1 cellular context compared by ENCODE assay signal in the genomic region with DNA sequence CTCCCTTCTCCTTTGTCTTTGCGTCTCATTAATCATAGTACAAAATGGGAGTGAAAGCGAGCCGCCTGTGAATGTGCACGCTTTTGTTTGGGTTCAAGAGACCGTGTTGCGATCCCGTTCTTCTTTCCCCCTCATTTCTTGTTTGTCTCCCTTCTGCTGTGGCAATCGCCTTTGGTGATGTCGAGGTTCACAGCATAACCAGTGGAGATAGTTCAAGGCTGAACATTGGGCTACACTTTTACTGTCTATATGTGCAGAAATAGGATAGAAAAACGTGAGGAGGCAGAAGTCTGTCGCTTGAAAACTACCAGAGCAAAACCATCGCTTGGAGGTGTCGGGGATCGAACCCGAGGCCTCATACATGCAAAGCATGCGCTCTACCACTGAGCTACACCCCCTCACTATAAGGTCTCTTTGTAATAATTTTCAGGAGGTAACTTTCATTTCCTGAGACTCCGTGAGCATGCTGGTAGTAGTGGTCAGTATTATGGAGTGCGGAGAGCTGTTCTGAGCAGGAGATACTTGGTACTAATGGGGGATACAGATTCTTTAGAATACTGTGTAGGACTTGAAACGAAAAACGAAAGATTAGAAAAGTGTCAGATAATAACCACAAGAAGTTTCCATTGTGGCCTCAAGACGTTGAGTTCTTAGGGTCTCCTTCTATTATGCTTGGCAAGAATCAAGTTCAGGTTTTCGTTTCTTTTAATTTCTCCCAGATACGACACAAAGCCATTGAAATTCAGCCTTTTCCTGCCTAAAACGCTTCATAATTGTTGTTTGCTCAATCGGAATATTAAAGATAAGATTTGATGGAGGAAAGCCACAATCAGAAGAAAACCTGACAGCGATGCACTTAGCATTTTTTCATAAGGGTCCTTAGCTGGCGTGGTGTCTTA.
TF ChIP-seq lines count a peak whose summit lies in the region.

No MANE protein-coding gene starts in this region.

TF ChIP-seq in K562, 482 proteins besides CTCF, POLR2A, EP300 and RAD21 (continued from another document and continues in another):
- TF ChIP-seq, protein P1, sequence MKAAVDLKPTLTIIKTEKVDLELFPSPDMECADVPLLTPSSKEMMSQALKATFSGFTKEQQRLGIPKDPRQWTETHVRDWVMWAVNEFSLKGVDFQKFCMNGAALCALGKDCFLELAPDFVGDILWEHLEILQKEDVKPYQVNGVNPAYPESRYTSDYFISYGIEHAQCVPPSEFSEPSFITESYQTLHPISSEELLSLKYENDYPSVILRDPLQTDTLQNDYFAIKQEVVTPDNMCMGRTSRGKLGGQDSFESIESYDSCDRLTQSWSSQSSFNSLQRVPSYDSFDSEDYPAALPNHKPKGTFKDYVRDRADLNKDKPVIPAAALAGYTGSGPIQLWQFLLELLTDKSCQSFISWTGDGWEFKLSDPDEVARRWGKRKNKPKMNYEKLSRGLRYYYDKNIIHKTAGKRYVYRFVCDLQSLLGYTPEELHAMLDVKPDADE (conservative IDR thresholded peaks at IDR 0.05; ENCODE audit: control insufficient read depth, low read depth, low read length): peak; percentile 98
- TF ChIP-seq HMGN3 (IDR thresholded peaks at IDR 0.05; ENCODE audit: borderline replicate concordance, extremely low read depth, insufficient read length, low read depth, low read length) (no peak), ZNF282 (CRISPR knock-in tag; IDR thresholded peaks at IDR 0.05) (no peak), RBM39 (optimal IDR thresholded peaks at IDR 0.05; ENCODE audit: low read depth, low read length) (peak; percentile 76), ZNF778 (CRISPR knock-in tag; IDR thresholded peaks at IDR 0.05) (no peak), CSDE1 (IDR thresholded peaks at IDR 0.05) (peak in 1 of 2 experiments; percentile 75; a peak in 2 of 4 replicates), SMAD3 (CRISPR knock-in tag; conservative IDR thresholded peaks at IDR 0.05) (peak; percentile 51; the same call in 1 of the 2 replicates), HDAC6 (IDR thresholded peaks at IDR 0.05; ENCODE audit: low read depth, low read length) (no peak), SMARCA4 (IDR thresholded peaks at IDR 0.05) (0 out of 2 replicates have a peak, but pooled peaks have one; percentile 11), ASH1L (IDR thresholded peaks at IDR 0.05; ENCODE audit: borderline replicate concordance, low read depth, partially characterized antibody) (no peak), ZNF764 (CRISPR knock-in tag; IDR thresholded peaks at IDR 0.05; ENCODE audit: low read depth) (peak; percentile 88), SLC30A9 (CRISPR knock-in tag; IDR thresholded peaks at IDR 0.05) (no peak), TAF9B (IDR thresholded peaks at IDR 0.05; ENCODE audit: partially characterized antibody) (no peak), HCFC1 (IDR thresholded peaks at IDR 0.05; ENCODE audit: low read depth, low read length) (peak; percentile 35; the same call in 1 of the 2 replicates), BRCA1 (IDR thresholded peaks at IDR 0.05) (no peak), BRCA1 (CRISPR knock-in tag; IDR thresholded peaks at IDR 0.05) (no peak), CREB1 (IDR thresholded peaks at IDR 0.05) (peak; percentile 61; the same call in 1 of the 2 replicates), CREB1 (CRISPR knock-in tag; IDR thresholded peaks at IDR 0.05) (peak; percentile 49; the same call in 1 of the 2 replicates), RBM14 (IDR thresholded peaks at IDR 0.05; ENCODE audit: borderline replicate concordance, insufficient read depth, low read depth, low read length) (no peak)
- TF ChIP-seq, protein P2, sequence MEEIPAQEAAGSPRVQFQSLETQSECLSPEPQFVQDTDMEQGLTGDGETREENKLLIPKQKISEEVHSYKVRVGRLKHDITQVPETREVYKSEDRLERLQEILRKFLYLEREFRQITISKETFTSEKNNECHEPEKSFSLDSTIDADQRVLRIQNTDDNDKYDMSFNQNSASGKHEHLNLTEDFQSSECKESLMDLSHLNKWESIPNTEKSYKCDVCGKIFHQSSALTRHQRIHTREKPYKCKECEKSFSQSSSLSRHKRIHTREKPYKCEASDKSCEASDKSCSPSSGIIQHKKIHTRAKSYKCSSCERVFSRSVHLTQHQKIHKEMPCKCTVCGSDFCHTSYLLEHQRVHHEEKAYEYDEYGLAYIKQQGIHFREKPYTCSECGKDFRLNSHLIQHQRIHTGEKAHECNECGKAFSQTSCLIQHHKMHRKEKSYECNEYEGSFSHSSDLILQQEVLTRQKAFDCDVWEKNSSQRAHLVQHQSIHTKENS (CRISPR knock-in tag; IDR thresholded peaks at IDR 0.05): no peak
- TF ChIP-seq, protein P3, sequence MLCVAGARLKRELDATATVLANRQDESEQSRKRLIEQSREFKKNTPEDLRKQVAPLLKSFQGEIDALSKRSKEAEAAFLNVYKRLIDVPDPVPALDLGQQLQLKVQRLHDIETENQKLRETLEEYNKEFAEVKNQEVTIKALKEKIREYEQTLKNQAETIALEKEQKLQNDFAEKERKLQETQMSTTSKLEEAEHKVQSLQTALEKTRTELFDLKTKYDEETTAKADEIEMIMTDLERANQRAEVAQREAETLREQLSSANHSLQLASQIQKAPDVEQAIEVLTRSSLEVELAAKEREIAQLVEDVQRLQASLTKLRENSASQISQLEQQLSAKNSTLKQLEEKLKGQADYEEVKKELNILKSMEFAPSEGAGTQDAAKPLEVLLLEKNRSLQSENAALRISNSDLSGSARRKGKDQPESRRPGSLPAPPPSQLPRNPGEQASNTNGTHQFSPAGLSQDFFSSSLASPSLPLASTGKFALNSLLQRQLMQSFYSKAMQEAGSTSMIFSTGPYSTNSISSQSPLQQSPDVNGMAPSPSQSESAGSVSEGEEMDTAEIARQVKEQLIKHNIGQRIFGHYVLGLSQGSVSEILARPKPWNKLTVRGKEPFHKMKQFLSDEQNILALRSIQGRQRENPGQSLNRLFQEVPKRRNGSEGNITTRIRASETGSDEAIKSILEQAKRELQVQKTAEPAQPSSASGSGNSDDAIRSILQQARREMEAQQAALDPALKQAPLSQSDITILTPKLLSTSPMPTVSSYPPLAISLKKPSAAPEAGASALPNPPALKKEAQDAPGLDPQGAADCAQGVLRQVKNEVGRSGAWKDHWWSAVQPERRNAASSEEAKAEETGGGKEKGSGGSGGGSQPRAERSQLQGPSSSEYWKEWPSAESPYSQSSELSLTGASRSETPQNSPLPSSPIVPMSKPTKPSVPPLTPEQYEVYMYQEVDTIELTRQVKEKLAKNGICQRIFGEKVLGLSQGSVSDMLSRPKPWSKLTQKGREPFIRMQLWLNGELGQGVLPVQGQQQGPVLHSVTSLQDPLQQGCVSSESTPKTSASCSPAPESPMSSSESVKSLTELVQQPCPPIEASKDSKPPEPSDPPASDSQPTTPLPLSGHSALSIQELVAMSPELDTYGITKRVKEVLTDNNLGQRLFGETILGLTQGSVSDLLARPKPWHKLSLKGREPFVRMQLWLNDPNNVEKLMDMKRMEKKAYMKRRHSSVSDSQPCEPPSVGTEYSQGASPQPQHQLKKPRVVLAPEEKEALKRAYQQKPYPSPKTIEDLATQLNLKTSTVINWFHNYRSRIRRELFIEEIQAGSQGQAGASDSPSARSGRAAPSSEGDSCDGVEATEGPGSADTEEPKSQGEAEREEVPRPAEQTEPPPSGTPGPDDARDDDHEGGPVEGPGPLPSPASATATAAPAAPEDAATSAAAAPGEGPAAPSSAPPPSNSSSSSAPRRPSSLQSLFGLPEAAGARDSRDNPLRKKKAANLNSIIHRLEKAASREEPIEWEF (CRISPR knock-in tag; IDR thresholded peaks at IDR 0.05): no peak
- TF ChIP-seq, protein P4, sequence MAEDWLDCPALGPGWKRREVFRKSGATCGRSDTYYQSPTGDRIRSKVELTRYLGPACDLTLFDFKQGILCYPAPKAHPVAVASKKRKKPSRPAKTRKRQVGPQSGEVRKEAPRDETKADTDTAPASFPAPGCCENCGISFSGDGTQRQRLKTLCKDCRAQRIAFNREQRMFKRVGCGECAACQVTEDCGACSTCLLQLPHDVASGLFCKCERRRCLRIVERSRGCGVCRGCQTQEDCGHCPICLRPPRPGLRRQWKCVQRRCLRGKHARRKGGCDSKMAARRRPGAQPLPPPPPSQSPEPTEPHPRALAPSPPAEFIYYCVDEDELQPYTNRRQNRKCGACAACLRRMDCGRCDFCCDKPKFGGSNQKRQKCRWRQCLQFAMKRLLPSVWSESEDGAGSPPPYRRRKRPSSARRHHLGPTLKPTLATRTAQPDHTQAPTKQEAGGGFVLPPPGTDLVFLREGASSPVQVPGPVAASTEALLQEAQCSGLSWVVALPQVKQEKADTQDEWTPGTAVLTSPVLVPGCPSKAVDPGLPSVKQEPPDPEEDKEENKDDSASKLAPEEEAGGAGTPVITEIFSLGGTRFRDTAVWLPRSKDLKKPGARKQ (CRISPR knock-in tag; IDR thresholded peaks at IDR 0.05): no peak
- TF ChIP-seq, protein P5, sequence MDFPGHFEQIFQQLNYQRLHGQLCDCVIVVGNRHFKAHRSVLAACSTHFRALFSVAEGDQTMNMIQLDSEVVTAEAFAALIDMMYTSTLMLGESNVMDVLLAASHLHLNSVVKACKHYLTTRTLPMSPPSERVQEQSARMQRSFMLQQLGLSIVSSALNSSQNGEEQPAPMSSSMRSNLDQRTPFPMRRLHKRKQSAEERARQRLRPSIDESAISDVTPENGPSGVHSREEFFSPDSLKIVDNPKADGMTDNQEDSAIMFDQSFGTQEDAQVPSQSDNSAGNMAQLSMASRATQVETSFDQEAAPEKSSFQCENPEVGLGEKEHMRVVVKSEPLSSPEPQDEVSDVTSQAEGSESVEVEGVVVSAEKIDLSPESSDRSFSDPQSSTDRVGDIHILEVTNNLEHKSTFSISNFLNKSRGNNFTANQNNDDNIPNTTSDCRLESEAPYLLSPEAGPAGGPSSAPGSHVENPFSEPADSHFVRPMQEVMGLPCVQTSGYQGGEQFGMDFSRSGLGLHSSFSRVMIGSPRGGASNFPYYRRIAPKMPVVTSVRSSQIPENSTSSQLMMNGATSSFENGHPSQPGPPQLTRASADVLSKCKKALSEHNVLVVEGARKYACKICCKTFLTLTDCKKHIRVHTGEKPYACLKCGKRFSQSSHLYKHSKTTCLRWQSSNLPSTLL (IDR thresholded peaks at IDR 0.05): peak; percentile 75; the same call in 1 of the 2 replicates
- TF ChIP-seq, protein P6, sequence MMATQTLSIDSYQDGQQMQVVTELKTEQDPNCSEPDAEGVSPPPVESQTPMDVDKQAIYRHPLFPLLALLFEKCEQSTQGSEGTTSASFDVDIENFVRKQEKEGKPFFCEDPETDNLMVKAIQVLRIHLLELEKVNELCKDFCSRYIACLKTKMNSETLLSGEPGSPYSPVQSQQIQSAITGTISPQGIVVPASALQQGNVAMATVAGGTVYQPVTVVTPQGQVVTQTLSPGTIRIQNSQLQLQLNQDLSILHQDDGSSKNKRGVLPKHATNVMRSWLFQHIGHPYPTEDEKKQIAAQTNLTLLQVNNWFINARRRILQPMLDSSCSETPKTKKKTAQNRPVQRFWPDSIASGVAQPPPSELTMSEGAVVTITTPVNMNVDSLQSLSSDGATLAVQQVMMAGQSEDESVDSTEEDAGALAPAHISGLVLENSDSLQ (IDR thresholded peaks at IDR 0.05): peak; percentile 24; the same call in 1 of the 2 replicates
- TF ChIP-seq, protein P7, sequence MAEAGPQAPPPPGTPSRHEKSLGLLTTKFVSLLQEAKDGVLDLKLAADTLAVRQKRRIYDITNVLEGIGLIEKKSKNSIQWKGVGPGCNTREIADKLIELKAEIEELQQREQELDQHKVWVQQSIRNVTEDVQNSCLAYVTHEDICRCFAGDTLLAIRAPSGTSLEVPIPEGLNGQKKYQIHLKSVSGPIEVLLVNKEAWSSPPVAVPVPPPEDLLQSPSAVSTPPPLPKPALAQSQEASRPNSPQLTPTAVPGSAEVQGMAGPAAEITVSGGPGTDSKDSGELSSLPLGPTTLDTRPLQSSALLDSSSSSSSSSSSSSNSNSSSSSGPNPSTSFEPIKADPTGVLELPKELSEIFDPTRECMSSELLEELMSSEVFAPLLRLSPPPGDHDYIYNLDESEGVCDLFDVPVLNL (CRISPR knock-in tag; IDR thresholded peaks at IDR 0.05; ENCODE audit: low read depth): no peak
